22 cellular contexts compared by ENCODE assay signal in the genomic region with DNA sequence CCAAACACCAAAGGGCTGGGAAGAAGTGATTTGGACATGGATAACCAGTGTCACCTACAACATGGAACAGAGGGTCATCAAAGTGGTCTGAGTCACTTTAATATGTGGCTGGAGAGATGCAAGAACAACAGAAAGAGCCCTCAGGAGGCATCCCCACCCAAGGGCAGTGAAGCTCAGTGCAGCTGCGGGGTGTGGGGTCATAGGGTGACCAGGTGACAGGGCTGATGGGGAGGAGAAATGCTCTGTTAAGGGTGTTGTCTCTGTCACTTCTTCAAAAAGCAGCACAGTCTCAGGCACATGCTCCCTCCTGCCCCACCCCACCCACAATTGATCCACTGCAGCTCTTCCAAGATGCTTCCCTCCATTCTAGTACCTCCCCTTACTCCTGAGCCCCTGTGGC.
DNase-seq lines count a peak whose midpoint lies in the region; ATAC-seq and TF ChIP-seq lines count a peak whose summit lies in the region.
"Had no signal": no experiment of that assay in that cellular context is flagged by ENCODE, and none has a peak within 500 bp of the region (broad histone marks: within the 10 kb centered on the region; RNA-seq: fewer than 3 reads in every experiment).

No MANE protein-coding gene starts in this region.

- 63% methylated on average over 1 of the region's 1 CpG for WGBS in right cardiac atrium
- 57% methylated on average over 1 of the region's 1 CpG for WGBS in esophagus muscularis mucosa

- TF ChIP-seq EP300 in esophagus muscularis mucosa (IDR thresholded peaks at IDR 0.05): no peak

- no peak for ATAC-seq in right cardiac atrium
- no peak for ATAC-seq in stimulated activated naive CD8-positive, alpha-beta T cell treated with anti-CD3 and anti-CD28 coated beads, Interleukin-15, Interleukin-2, amounts not matched to agents 100 U/mL and 50 U/mL, for 24 hours
- ATAC-seq: A549; CD8-positive, alpha-beta T cell; GM12878 had no signal

- intact Hi-C loops in right cardiac atrium (cut with DNase I) (no loop called here), esophagus muscularis mucosa (cut with DNase I) (no loop called here), vagina (cut with DNase I) (loop anchor here (10.0 kb wide), 1 partner anchor 57 kb away; no protein-coding TSS in a partner anchor)

- TF ChIP-seq POLR2A in esophagus muscularis mucosa (IDR thresholded peaks at IDR 0.05; ENCODE audit: low read depth) (no peak), vagina (IDR thresholded peaks at IDR 0.05) (no peak)

- H3K9me3 ChIP-seq in right atrium auricular region: no peaks in the 10 kb centered on the region
- H3K9me3 ChIP-seq in right cardiac atrium (ENCODE audit: control insufficient read depth, low read length): no peaks in the 10 kb centered on the region
- peaks cover 0 to 8% (median 0%) of the 10 kb centered on the region in 4 donors for H3K9me3 ChIP-seq in esophagus muscularis mucosa
- H3K9me3 ChIP-seq in vagina: no peaks in the 10 kb centered on the region
- H3K9me3 ChIP-seq: A549; BLaER1 treated with 17β-estradiol and CSF1 and Interleukin-3, amounts not matched to agents 10 nM and 100 nM had no signal

- no peaks in the 10 kb centered on the region for H3K27me3 ChIP-seq in right atrium auricular region
- H3K27me3 ChIP-seq in right cardiac atrium (ENCODE audit: control insufficient read depth, insufficient read depth): no peaks in the 10 kb centered on the region
- peaks cover 0 to 7% (median 0%) of the 10 kb centered on the region in 4 donors for H3K27me3 ChIP-seq in esophagus muscularis mucosa
- H3K27me3 ChIP-seq in vagina: no peaks in the 10 kb centered on the region
- H3K27me3 ChIP-seq: BLaER1 treated with 17β-estradiol and CSF1 and Interleukin-3, amounts not matched to agents 10 nM and 100 nM had no signal

- H3K36me3 ChIP-seq in right atrium auricular region: no peaks in the 10 kb centered on the region
- no peaks in the 10 kb centered on the region for H3K36me3 ChIP-seq in esophagus muscularis mucosa
- no peaks in the 10 kb centered on the region for H3K36me3 ChIP-seq in vagina
- H3K36me3 ChIP-seq: BLaER1 treated with 17β-estradiol and CSF1 and Interleukin-3, amounts not matched to agents 10 nM and 100 nM had no signal

- DNase-seq in right atrium auricular region (ENCODE audit: low spot score) (peak; percentile 18), right cardiac atrium (no peak), esophagus muscularis mucosa (ENCODE audit: extremely low spot score) (peak; percentile 86), vagina (ENCODE audit: extremely low spot score in 2 of 2) (peak; percentile 29 to 34), DMS114 treated with DMSO at 0.1 percent for 48 hours (lab: John Stamatoyannopoulos, UW; ENCODE audit: unreplicated experiment) (no peak)
- DNase-seq in stimulated activated naive CD8-positive, alpha-beta T cell treated with anti-CD3 and anti-CD28 coated beads, Interleukin-15, Interleukin-2, amounts not matched to agents 100 U/mL and 50 U/mL, for 24 hours: no peak
- DNase-seq: AML-193; Caco-2; Calu3; CD4-positive, alpha-beta T cell; CD8-positive, alpha-beta T cell; DMS153; DMS53; DMS79; DND-41; EL; GDM1 had no signal

- TF ChIP-seq CTCF in right atrium auricular region (IDR thresholded peaks at IDR 0.05): no peak
- no peak for TF ChIP-seq CTCF in esophagus muscularis mucosa (IDR thresholded peaks at IDR 0.05)
- no peak for TF ChIP-seq CTCF in vagina (IDR thresholded peaks at IDR 0.05)

- H3K27ac ChIP-seq in right atrium auricular region (no peak overlapping the region), right cardiac atrium (ENCODE audit: low read length) (no peak overlapping the region), esophagus muscularis mucosa (replicated peaks in 1 of 4) (no peak overlapping the region), vagina (no peak overlapping the region)
- H3K27ac ChIP-seq: 22Rv1; A549; BLaER1 treated with 17β-estradiol and CSF1 and Interleukin-3, amounts not matched to agents 10 nM and 100 nM; C4-2B had no signal

- H3K4me3 ChIP-seq in right atrium auricular region: no peak overlapping the region
- H3K4me3 ChIP-seq in right cardiac atrium (ENCODE audit: low read length): no peak overlapping the region
- no peak overlapping the region for H3K4me3 ChIP-seq in esophagus muscularis mucosa
- H3K4me3 ChIP-seq in vagina: no peak overlapping the region
- H3K4me3 ChIP-seq: A549; BLaER1 treated with 17β-estradiol and CSF1 and Interleukin-3, amounts not matched to agents 10 nM and 100 nM; GM12878 had no signal

- no peaks in the 10 kb centered on the region for H3K4me1 ChIP-seq in right atrium auricular region
- H3K4me1 ChIP-seq in right cardiac atrium (ENCODE audit: control insufficient read depth, insufficient read depth, low read length): no peaks in the 10 kb centered on the region
- H3K4me1 ChIP-seq in esophagus muscularis mucosa: no peaks in the 10 kb centered on the region
- H3K4me1 ChIP-seq in vagina: no peaks in the 10 kb centered on the region
- H3K4me1 ChIP-seq: A549, Caco-2 had no signal

Comparison
In these comparisons a context has a peak if more than half of its experiments do, and no peak if none do; other contexts are left out.
1. DNase-seq: peak in right atrium auricular region (single experiment), esophagus muscularis mucosa (single experiment) and vagina (2 of 2); none in right cardiac atrium (0 of 3), DMS114 treated with DMSO at 0.1 percent for 48 hours (single experiment) and stimulated activated naive CD8-positive, alpha-beta T cell treated with anti-CD3 and anti-CD28 coated beads, Interleukin-15, Interleukin-2, amounts not matched to agents 100 U/mL and 50 U/mL, for 24 hours (single experiment).